9 cellular contexts compared by ENCODE assay signal in the genomic region with DNA sequence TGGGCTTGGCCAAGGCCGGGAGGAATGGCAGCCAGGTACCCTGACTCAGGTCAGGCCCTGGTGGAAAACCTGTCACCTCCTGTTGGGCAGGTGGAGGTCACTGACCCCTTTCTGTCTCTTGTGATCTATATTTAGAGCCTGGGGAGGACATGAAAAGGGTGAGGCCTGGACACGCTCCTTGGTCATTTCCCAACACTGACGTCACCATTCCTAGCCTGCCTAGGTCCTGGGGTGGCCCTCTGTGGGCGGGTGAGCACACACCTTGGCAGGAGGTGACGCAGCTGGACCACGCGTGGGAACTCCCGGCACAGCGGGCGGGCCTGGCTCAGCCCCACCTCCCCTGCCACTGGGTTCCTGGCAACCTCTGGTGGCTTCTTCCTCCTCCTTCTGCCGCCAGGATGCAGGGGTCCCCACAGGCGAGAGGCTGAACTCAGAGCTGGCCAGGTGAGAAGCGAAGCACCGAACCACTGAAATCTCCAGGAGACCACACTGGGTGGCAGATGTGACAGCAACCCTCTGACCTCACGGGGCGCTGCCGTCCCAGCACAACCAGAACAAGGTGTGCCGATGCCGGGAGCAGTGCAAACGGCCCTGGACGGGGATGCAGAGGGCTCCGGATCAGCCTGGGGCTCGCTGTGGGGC. TPM values are rescaled to one million over a fixed set of nuclear protein-coding genes. Genes with fewer than 3 reads are reported as not detected.
DNase-seq lines count a peak whose midpoint lies in the region; ATAC-seq, FAIRE-seq and TF ChIP-seq lines count a peak whose summit lies in the region.
"Had no signal": no experiment of that assay in that cellular context is flagged by ENCODE, and none has a peak within 500 bp of the region (broad histone marks: within the 10 kb centered on the region; RNA-seq: fewer than 3 reads in every experiment).

No MANE protein-coding gene starts in this region.

- no peak for FAIRE-seq in GM12891 (lab: Jason Lieb, UNC)

- no peak overlapping the region for H3K9ac ChIP-seq in mesenchymal stem cell (ENCODE audit: low read length)
- H3K9ac ChIP-seq: neural progenitor cell had no signal

- H2BK15ac ChIP-seq in mesenchymal stem cell (ENCODE audit: low read depth, poor library complexity, severe bottlenecking), result no peak overlapping the region

- H3K27me3 Mint-ChIP-seq in central memory CD8-positive, alpha-beta T cell, result no peaks in the 10 kb centered on the region

- peaks cover 72% of the 10 kb centered on the region for H3K4me1 Mint-ChIP-seq in central memory CD8-positive, alpha-beta T cell

- H3K4me3 ChIP-seq in mesenchymal stem cell (ENCODE audit: insufficient read depth in 1 of 2, low read depth in 1 of 2, low read length in 2 of 2) (no peak overlapping the region), urinary bladder (ENCODE audit: low read depth, low read length) (no peak overlapping the region)
- H3K4me3 ChIP-seq: neural progenitor cell had no signal

- H3K23ac ChIP-seq in mesenchymal stem cell (ENCODE audit: low read length in 2 of 2), result no peak overlapping the region

- no peaks in the 10 kb centered on the region for H3K9me3 Mint-ChIP-seq in central memory CD8-positive, alpha-beta T cell
- H3K9me3 Mint-ChIP-seq: neural progenitor cell had no signal

- no peak overlapping the region for H2AFZ ChIP-seq in mesenchymal stem cell (ENCODE audit: low read depth, low read length)
- H2AFZ ChIP-seq: neural progenitor cell had no signal

- no peak overlapping the region for H2BK120ac ChIP-seq in mesenchymal stem cell (ENCODE audit: low read depth, low read length)

- peak overlapping the region in 1 of 2 experiments; percentile 21 for H3K18ac ChIP-seq in mesenchymal stem cell (ENCODE audit: low read depth in 1 of 2, low read length in 2 of 2)

- no peak overlapping the region for H3K14ac ChIP-seq in mesenchymal stem cell (ENCODE audit: low read length in 2 of 2)

- no peak overlapping the region for H3K4ac ChIP-seq in mesenchymal stem cell (ENCODE audit: low read depth in 1 of 2, low read length in 2 of 2)

- DNase-seq in activated naive CD4-positive, alpha-beta T cell treated with Interleukin-2 at 50 U/mL for 16 hours, result peak; percentile 72
- no peak for DNase-seq in activated naive CD4-positive, alpha-beta T cell treated with anti-CD3 and anti-CD28 coated beads, Interleukin-2, amount 50 U/mL, for 16 hours
- DNase-seq in central memory CD8-positive, alpha-beta T cell (ENCODE audit: low spot score in 2 of 2), result peak in 1 of 2 donors; percentile 68
- no peak for DNase-seq in mesenchymal stem cell
- no peak for DNase-seq in GM12891 (ENCODE audit: insufficient read length, low spot score)
- DNase-seq in NCI-H1694 treated with DMSO at 0.1 percent for 48 hours (lab: John Stamatoyannopoulos, UW), result no peak

- H3K4me1 ChIP-seq in mesenchymal stem cell (ENCODE audit: control insufficient read depth, insufficient read depth, low read depth, low read length) (peaks cover 39% of the 10 kb centered on the region), urinary bladder (ENCODE audit: insufficient read depth) (peaks cover 2% of the 10 kb centered on the region)
- H3K4me1 ChIP-seq: neural progenitor cell had no signal

- H3K4me3 Mint-ChIP-seq in central memory CD8-positive, alpha-beta T cell, result peak overlapping the region; percentile 93
- H3K4me3 Mint-ChIP-seq: neural progenitor cell had no signal

- H3K27ac ChIP-seq in mesenchymal stem cell (ENCODE audit: low read length, poor library complexity, severe bottlenecking) (no peak overlapping the region), urinary bladder (ENCODE audit: low read depth) (peak overlapping the region; percentile 33)
- H3K27ac ChIP-seq: neural progenitor cell had no signal

- H3K27me3 ChIP-seq in mesenchymal stem cell (ENCODE audit: control insufficient read depth in 1 of 2, insufficient read depth in 1 of 2, low read length in 2 of 2), result no peaks in the 10 kb centered on the region
- H3K27me3 ChIP-seq: neural progenitor cell had no signal

- peak overlapping the region; percentile 54 for H2AK5ac ChIP-seq in mesenchymal stem cell (ENCODE audit: low read length, severe bottlenecking)

- peak; percentile 49 for ATAC-seq in central memory CD8-positive, alpha-beta T cell (replicated peaks; ENCODE audit: extremely low read depth, poor library complexity, severe bottlenecking)
- ATAC-seq in GM21515 (IDR thresholded peaks at IDR 0.05; ENCODE audit: unreplicated experiment), result no peak

- WGBS in mesenchymal stem cell, result 92% methylated on average over 23 of the region's 23 CpGs
- 85% methylated on average over 23 of the region's 23 CpGs for WGBS in urinary bladder

- peak overlapping the region in 1 of 2 experiments; percentile 15 for H2BK12ac ChIP-seq in mesenchymal stem cell (ENCODE audit: low read length in 2 of 2)

- TF ChIP-seq POLR2A in GM12891 (IDR thresholded peaks at IDR 0.05; ENCODE audit: low read depth, low read length), result no peak

- H2BK5ac ChIP-seq in mesenchymal stem cell (ENCODE audit: low read depth, low read length, poor library complexity, severe bottlenecking), result no peak overlapping the region

- H3K36me3 ChIP-seq in mesenchymal stem cell (ENCODE audit: control insufficient read depth in 1 of 2, insufficient read depth in 2 of 2, low read depth in 1 of 2, low read length in 2 of 2) (peaks cover 0 to 38% of the 10 kb centered on the region in 2 experiments), urinary bladder (ENCODE audit: insufficient read depth) (no peaks in the 10 kb centered on the region)
- H3K36me3 ChIP-seq: neural progenitor cell had no signal

- no peak overlapping the region for H3K4me2 ChIP-seq in mesenchymal stem cell (ENCODE audit: low read length, poor library complexity, severe bottlenecking)
- H3K4me2 ChIP-seq: neural progenitor cell had no signal

- H3K9me3 ChIP-seq in mesenchymal stem cell (ENCODE audit: control insufficient read depth, low read length), result no peaks in the 10 kb centered on the region

- H3K36me3 Mint-ChIP-seq in central memory CD8-positive, alpha-beta T cell (ENCODE audit: insufficient read depth), result peaks cover 51% of the 10 kb centered on the region
- H3K36me3 Mint-ChIP-seq: neural progenitor cell had no signal

- H3K27ac Mint-ChIP-seq in central memory CD8-positive, alpha-beta T cell (ENCODE audit: low read depth), result peak overlapping the region; percentile 75
- H3K27ac Mint-ChIP-seq: neural progenitor cell had no signal

- no peak overlapping the region for H4K8ac ChIP-seq in mesenchymal stem cell (ENCODE audit: low read length)

- H3K79me1 ChIP-seq in mesenchymal stem cell (replicated peaks; ENCODE audit: low read length, poor library complexity, severe bottlenecking), result peaks cover 53% of the 10 kb centered on the region

- peak overlapping the region; percentile 34 for H4K91ac ChIP-seq in mesenchymal stem cell (ENCODE audit: low read length)

TF ChIP-seq in GM12891, 5 proteins besides CTCF, POLR2A, EP300 and RAD21:
- TF ChIP-seq POLR2AphosphoS5 (IDR thresholded peaks at IDR 0.05; ENCODE audit: low read depth, low read length) (no peak), PAX5 (IDR thresholded peaks at IDR 0.05; ENCODE audit: insufficient read depth, low read length, severe bottlenecking) (no peak), POU2F2 (IDR thresholded peaks at IDR 0.05; ENCODE audit: low read depth, low read length) (no peak)

RNA-seq across cellular contexts. Expression of gene RALGDS, which starts 6.4 kb away (rescaled TPM):
- 30.8 TPM for polyA plus RNA-seq in mesenchymal stem cell (2013, experiment 1 of 2)
- polyA plus RNA-seq in mesenchymal stem cell (2013, experiment 2 of 2), result 27.5 TPM
- total RNA-seq in urinary bladder, result 32.0 TPM
- polyA plus RNA-seq in urinary bladder, result 53.9 TPM
- polyA plus RNA-seq in GM12891 (2012; ENCODE audit: low read depth, missing spikeins), result 27.7 TPM

RNA-seq across cellular contexts. Expression of gene GBGT1, which starts 36.3 kb away (rescaled TPM):
- 15.3 TPM for polyA plus RNA-seq in mesenchymal stem cell (2013, experiment 1 of 2)
- 14.4 TPM for polyA plus RNA-seq in mesenchymal stem cell (2013, experiment 2 of 2)
- 5.8 TPM for total RNA-seq in urinary bladder
- 14.2 TPM for polyA plus RNA-seq in urinary bladder
- 1.2 TPM for polyA plus RNA-seq in GM12891 (2012; ENCODE audit: low read depth, missing spikeins)
